Comparison of ENCODE assay signal across 1 cellular context in genomic region chr2:240579771-240580614, GRCh38.
TF ChIP-seq lines count a peak whose summit lies in the region.

No MANE protein-coding gene starts in this region.

TF ChIP-seq in HEK293, 187 proteins besides CTCF, POLR2A, EP300 and RAD21 (continued from another document):
- TF ChIP-seq PRDM10 (tag by site-specific recombination; IDR thresholded peaks at IDR 0.05), result peak; percentile 77
- 0 out of 2 replicates have a peak, but pooled peaks have one; percentile 30 for TF ChIP-seq HOXD13 (CRISPR knock-in tag; IDR thresholded peaks at IDR 0.05; ENCODE audit: borderline replicate concordance)
- TF ChIP-seq ZNF558 (tag by site-specific recombination; IDR thresholded peaks at IDR 0.05), result no peak
- TF ChIP-seq FEZF1 (tag by site-specific recombination; IDR thresholded peaks at IDR 0.05), result no peak
- TF ChIP-seq, protein P1, sequence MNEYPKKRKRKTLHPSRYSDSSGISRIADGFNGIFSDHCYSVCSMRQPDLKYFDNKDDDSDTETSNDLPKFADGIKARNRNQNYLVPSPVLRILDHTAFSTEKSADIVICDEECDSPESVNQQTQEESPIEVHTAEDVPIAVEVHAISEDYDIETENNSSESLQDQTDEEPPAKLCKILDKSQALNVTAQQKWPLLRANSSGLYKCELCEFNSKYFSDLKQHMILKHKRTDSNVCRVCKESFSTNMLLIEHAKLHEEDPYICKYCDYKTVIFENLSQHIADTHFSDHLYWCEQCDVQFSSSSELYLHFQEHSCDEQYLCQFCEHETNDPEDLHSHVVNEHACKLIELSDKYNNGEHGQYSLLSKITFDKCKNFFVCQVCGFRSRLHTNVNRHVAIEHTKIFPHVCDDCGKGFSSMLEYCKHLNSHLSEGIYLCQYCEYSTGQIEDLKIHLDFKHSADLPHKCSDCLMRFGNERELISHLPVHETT (tag by site-specific recombination; IDR thresholded peaks at IDR 0.05), result no peak
- 0 out of 2 replicates have a peak, but pooled peaks have one; percentile 9 for TF ChIP-seq ZEB2 (tag by site-specific recombination; IDR thresholded peaks at IDR 0.05)
- no peak for TF ChIP-seq ZBTB8A (tag by site-specific recombination; IDR thresholded peaks at IDR 0.05)
- TF ChIP-seq YY1 (tag by site-specific recombination; IDR thresholded peaks at IDR 0.05), result no peak
- TF ChIP-seq ZNF624 (tag by site-specific recombination; IDR thresholded peaks at IDR 0.05), result no peak
- TF ChIP-seq IKZF3 (tag by site-specific recombination; IDR thresholded peaks at IDR 0.05), result no peak
- TF ChIP-seq EGR2 (tag by site-specific recombination; IDR thresholded peaks at IDR 0.05; ENCODE audit: low read depth), result peak; percentile 22; the same call in 1 of the 2 replicates
- TF ChIP-seq ZNF777 (tag by site-specific recombination; IDR thresholded peaks at IDR 0.05; ENCODE audit: borderline replicate concordance), result no peak
- TF ChIP-seq ZNF664 (tag by site-specific recombination; IDR thresholded peaks at IDR 0.05), result no peak
- peak; percentile 59; the same call in 1 of the 2 replicates for TF ChIP-seq HIC1 (tag by site-specific recombination; IDR thresholded peaks at IDR 0.05)
- TF ChIP-seq ZSCAN16 (tag by site-specific recombination; IDR thresholded peaks at IDR 0.05), result no peak
- TF ChIP-seq ZNF670 (tag by site-specific recombination; IDR thresholded peaks at IDR 0.05; ENCODE audit: low read depth), result no peak
- peak; percentile 94 for TF ChIP-seq ZNF600 (tag by site-specific recombination; IDR thresholded peaks at IDR 0.05)
TF ChIP-seq in HEK293: peak in this region for 8.
